ENCODE assay signal across 2 cellular contexts in genomic region chr15:69338535-69339213, GRCh38.
A peak's percentile ranks its signal among the peaks of the same experiment; 100 is the strongest.
TF ChIP-seq lines count a peak whose summit lies in the region.

No MANE protein-coding gene starts in this region.

TF ChIP-seq in HEK293, 187 proteins besides CTCF, POLR2A, EP300 and RAD21:
- TF ChIP-seq REST (tag by site-specific recombination; IDR thresholded peaks at IDR 0.05): no peak
- no peak for TF ChIP-seq ZNF248 (tag by site-specific recombination; IDR thresholded peaks at IDR 0.05)
- TF ChIP-seq ZFP69B (tag by site-specific recombination; IDR thresholded peaks at IDR 0.05): peak; percentile 67; the same call in 1 of the 2 replicates
- peak; percentile 79 for TF ChIP-seq ZNF692 (tag by site-specific recombination; IDR thresholded peaks at IDR 0.05)

TF ChIP-seq in HepG2, 621 proteins besides CTCF, POLR2A, EP300 and RAD21:
- TF ChIP-seq MLXIP (CRISPR knock-in tag; IDR thresholded peaks at IDR 0.05; ENCODE audit: borderline replicate concordance): no peak
- TF ChIP-seq ZNF780A (CRISPR knock-in tag; IDR thresholded peaks at IDR 0.05): no peak
- TF ChIP-seq ASH2L (IDR thresholded peaks at IDR 0.05; ENCODE audit: insufficient read length, low read depth, low read length): no peak
- no peak for TF ChIP-seq ZNF496 (CRISPR knock-in tag; IDR thresholded peaks at IDR 0.05; ENCODE audit: insufficient replicate concordance)
- TF ChIP-seq HINFP (CRISPR knock-in tag; IDR thresholded peaks at IDR 0.05; ENCODE audit: low read depth): no peak
- no peak for TF ChIP-seq SPEN (CRISPR knock-in tag; IDR thresholded peaks at IDR 0.05; ENCODE audit: low read depth)
- TF ChIP-seq ZFP37 (CRISPR knock-in tag; IDR thresholded peaks at IDR 0.05; ENCODE audit: borderline replicate concordance): no peak
- no peak for TF ChIP-seq ZNF724P (CRISPR knock-in tag; IDR thresholded peaks at IDR 0.05; ENCODE audit: borderline replicate concordance)
- no peak for TF ChIP-seq IKZF5 (CRISPR knock-in tag; IDR thresholded peaks at IDR 0.05)
- TF ChIP-seq SMAD9 (CRISPR knock-in tag; IDR thresholded peaks at IDR 0.05): no peak
- TF ChIP-seq HMGA1 (CRISPR knock-in tag; conservative IDR thresholded peaks at IDR 0.05): no peak
- TF ChIP-seq SMARCE1 (IDR thresholded peaks at IDR 0.05; ENCODE audit: borderline replicate concordance): no peak
- TF ChIP-seq ZBTB1 (CRISPR knock-in tag; IDR thresholded peaks at IDR 0.05; ENCODE audit: borderline replicate concordance): no peak
- TF ChIP-seq JUNB (CRISPR knock-in tag; IDR thresholded peaks at IDR 0.05; ENCODE audit: borderline replicate concordance): no peak
- TF ChIP-seq JUN (CRISPR knock-in tag; IDR thresholded peaks at IDR 0.05): no peak
- no peak for TF ChIP-seq TEF (CRISPR knock-in tag; IDR thresholded peaks at IDR 0.05)
- no peak for TF ChIP-seq JDP2 (CRISPR knock-in tag; IDR thresholded peaks at IDR 0.05; ENCODE audit: borderline replicate concordance)
